34 cellular contexts compared by ENCODE assay signal in genomic region chr3:184169896-184170875, GRCh38. TPM values are rescaled to one million over a fixed set of nuclear protein-coding genes. Genes with fewer than 3 reads are reported as not detected.
DNase-seq lines count a peak whose midpoint lies in the region; FAIRE-seq and TF ChIP-seq lines count a peak whose summit lies in the region.
"Had no signal": no experiment of that assay in that cellular context is flagged by ENCODE, and none has a peak within 500 bp of the region (broad histone marks: within the 10 kb centered on the region; RNA-seq: fewer than 3 reads in every experiment).

No MANE protein-coding gene starts in this region.

- no peak overlapping the region for H4K5ac ChIP-seq in H1 (ENCODE audit: insufficient read length, low read depth, low read length)

- H4K91ac ChIP-seq in H1 (replicated peaks; ENCODE audit: insufficient read length, low read length): no peak overlapping the region

- H3K23ac ChIP-seq in H1 (ENCODE audit: insufficient read length): no peak overlapping the region

- H3K79me2 ChIP-seq in H1 (ENCODE audit: control insufficient read depth in 1 of 2, insufficient read depth in 2 of 2, low read length in 2 of 2): peaks cover 0 to 4% of the 10 kb centered on the region in 2 experiments; a peak in 2 of 4 replicates

- no peak overlapping the region for H3K14ac ChIP-seq in H1 (ENCODE audit: insufficient read length)

- no peak overlapping the region for H2AFZ ChIP-seq in H1 (ENCODE audit: low read length)
- H2AFZ ChIP-seq: PC-9 had no signal

- DNase-seq in H1 (ENCODE audit: low read depth in 1 of 2, low spot score in 2 of 2) (no peak), sigmoid colon (no peak), GM19238 (ENCODE audit: insufficient read length, low spot score) (no peak), foreskin melanocyte (no peak), NCI-H1105 treated with DMSO at 0.1 percent for 48 hours (lab: John Stamatoyannopoulos, UW) (no peak)
- DNase-seq: activated CD4-positive, alpha-beta memory T cell treated with anti-CD3 and anti-CD28 coated beads for 36 hours; activated CD4-positive, CD25-positive, alpha-beta regulatory T cell treated with anti-CD3 and anti-CD28 coated beads, Interleukin-2, amount 50 U/mL, for 72 hours; activated CD8-positive, alpha-beta memory T cell treated with anti-CD3 and anti-CD28 coated beads, Interleukin-2, amount 50 U/mL, for 4 hours; activated naive CD4-positive, alpha-beta T cell treated with anti-CD3 and anti-CD28 coated beads, Interleukin-2, amount 10 ng/mL, durations not matched to agents 7 days and 5 days; adrenal gland; body of pancreas; CD4-positive, alpha-beta T cell; dermis blood vessel endothelial cell; DMS79 treated with DMSO at 0.1 percent for 48 hours; foreskin fibroblast; GF-D8; kidney; left ventricle myocardium superior; naive B cell; NCI-H1417; NCI-H2029 treated with DMSO at 0.1 percent for 48 hours; NCI-H524; PC-9; SHP77; stimulated activated CD8-positive, alpha-beta memory T cell treated with anti-CD3 and anti-CD28 coated beads, Interleukin-4, amount 100 ng/mL, for 48 hours had no signal

- CTCF ChIA-PET in H1 (lab: Charles Lee; ENCODE audit: partially characterized antibody): interaction anchor here (0.6 to 2.2 kb wide), 8 partner anchors 10 to 274 kb away, joined by 3 to 7 read pairs (median 3); no protein-coding TSS in a partner anchor

- H3K36me3 ChIP-seq in HUES6 (ENCODE audit: control insufficient read depth, insufficient read depth, low read length) (peaks cover 72% of the 10 kb centered on the region), H1 (ENCODE audit: control insufficient read depth in 2 of 4, insufficient read depth in 4 of 4, low read length in 3 of 4) (peaks cover 5 to 52% (median 26%) of the 10 kb centered on the region in 4 experiments), sigmoid colon (peaks cover 35 to 75% (median 53%) of the 10 kb centered on the region in 4 donors)

- intact Hi-C loops in sigmoid colon (cut with DNase I): no loop called here

- no peak for TF ChIP-seq RAD21 in H1 (IDR thresholded peaks at IDR 0.05 in 1 of 2, conservative IDR thresholded peaks at IDR 0.05 in 1 of 2; ENCODE audit: low read depth in 2 of 2, low read length in 2 of 2)

- peaks cover 0 to 8% of the 10 kb centered on the region in 2 experiments for H4K20me1 ChIP-seq in H1 (replicated peaks in 1 of 2; ENCODE audit: control insufficient read depth in 1 of 2, insufficient read depth in 2 of 2, low read length in 2 of 2)

- H3K4ac ChIP-seq in H1 (replicated peaks; ENCODE audit: insufficient read length, low read depth, low read length): no peak overlapping the region

- H3K4me1 ChIP-seq in HUES6 (ENCODE audit: control insufficient read depth, insufficient read depth, low read length) (peaks cover 7% of the 10 kb centered on the region; the same call in 1 of the 2 replicates), H1 (replicated peaks in 1 of 4; ENCODE audit: control insufficient read depth in 3 of 4, insufficient read depth in 4 of 4, low read length in 3 of 4) (no peaks in the 10 kb centered on the region), sigmoid colon (peaks cover 0 to 31% (median 25%) of the 10 kb centered on the region in 4 donors)

- TF ChIP-seq POLR2A in H1 (IDR thresholded peaks at IDR 0.05; ENCODE audit: control extremely low read depth in 1 of 2, low read depth in 2 of 2, low read length in 2 of 2): no peak
- no peak for TF ChIP-seq POLR2A in sigmoid colon (IDR thresholded peaks at IDR 0.05)

- H2BK12ac ChIP-seq in H1 (ENCODE audit: low read depth, low read length): no peak overlapping the region

- H2BK20ac ChIP-seq in H1 (ENCODE audit: low read length): no peak overlapping the region

- 89% methylated on average over 27 of the region's 66 CpGs; no CpG with 5 or more reads in 1 of the 2 experiments for WGBS in H1 (ENCODE audit: extremely low coverage in 1 of 2, insufficient coverage in 1 of 2, insufficient read length in 1 of 2, insufficient replicate concordance in 2 of 2, low coverage in 1 of 2, low lambda C conversion rate in 2 of 2, missing lambda C conversion rate in 1 of 2), 2 experiments
- WGBS in sigmoid colon, 2 donors: 95 to 96% methylated on average over 66 of the region's 66 CpGs

- POLR2A ChIA-PET in H1 (lab: Charles Lee; ENCODE audit: partially characterized antibody): interaction anchor here (0.6 to 5.3 kb wide), 4 partner anchors 13 to 160 kb away, joined by 3 to 26 read pairs (median 4); partner anchors contain the start of gene DVL3

- no peak overlapping the region for H3K4me2 ChIP-seq in H1 (ENCODE audit: insufficient read depth in 1 of 2, low read depth in 2 of 2, low read length in 2 of 2)
- H3K4me2 ChIP-seq: PC-9 had no signal

- H3K79me1 ChIP-seq in H1 (ENCODE audit: low read depth, low read length): no peaks in the 10 kb centered on the region

- H4K8ac ChIP-seq in H1 (ENCODE audit: extremely low read depth, insufficient read depth, low read length): peak overlapping the region; percentile 15

- no peak overlapping the region for H3K4me3 ChIP-seq in HUES6 (ENCODE audit: low read depth, low read length)
- no peak overlapping the region for H3K4me3 ChIP-seq in H1 (ENCODE audit: extremely low read depth in 1 of 4, insufficient read depth in 2 of 4, low read depth in 3 of 4, low read length in 4 of 4)
- H3K4me3 ChIP-seq in sigmoid colon: no peak overlapping the region
- H3K4me3 ChIP-seq: adrenal gland, body of pancreas, heart left ventricle, PC-9, right atrium auricular region, thoracic aorta, vagina had no signal

- H3K27ac ChIP-seq in HUES6 (ENCODE audit: low read depth, low read length) (0 out of 2 replicates have a peak overlapping the region, but pooled peaks have one; percentile 22), H1 (ENCODE audit: low read depth, low read length) (no peak overlapping the region), sigmoid colon (peak overlapping the region; percentile 14 to 71 (median 52))
- H3K27ac ChIP-seq: adrenal gland, body of pancreas, PC-9, right atrium auricular region, thoracic aorta, vagina had no signal

- H3K27me3 ChIP-seq in HUES6 (ENCODE audit: control insufficient read depth, insufficient read depth, low read length) (no peaks in the 10 kb centered on the region), H1 (replicated peaks in 1 of 4; ENCODE audit: control insufficient read depth in 3 of 4, extremely low read depth in 1 of 4, insufficient read depth in 3 of 4, low read length in 3 of 4) (no peaks in the 10 kb centered on the region), sigmoid colon (no peaks in the 10 kb centered on the region)
- H3K27me3 ChIP-seq: adrenal gland, body of pancreas, heart left ventricle, right atrium auricular region, vagina had no signal

- no peak for FAIRE-seq in H1 (lab: Jason Lieb, UNC)
- FAIRE-seq: kidney had no signal

- H3K9ac ChIP-seq in HUES6 (ENCODE audit: low read length): no peak overlapping the region
- H3K9ac ChIP-seq in H1 (replicated peaks in 1 of 4; ENCODE audit: extremely low read depth in 1 of 4, low read depth in 3 of 4, low read length in 3 of 4): no peak overlapping the region

- H2BK120ac ChIP-seq in H1 (replicated peaks; ENCODE audit: low read depth, low read length): no peak overlapping the region

- TF ChIP-seq EP300 in H1 (IDR thresholded peaks at IDR 0.05; ENCODE audit: borderline replicate concordance in 1 of 2, low read depth in 2 of 2, low read length in 2 of 2): no peak
- no peak for TF ChIP-seq EP300 in sigmoid colon (IDR thresholded peaks at IDR 0.05)

- H2BK15ac ChIP-seq in H1 (ENCODE audit: low read length): no peak overlapping the region

- H3K56ac ChIP-seq in H1 (replicated peaks; ENCODE audit: insufficient read length, low read depth, low read length): no peak overlapping the region

- no peak overlapping the region for H2AK5ac ChIP-seq in H1 (ENCODE audit: low read depth, low read length)

- no peak overlapping the region for H2BK5ac ChIP-seq in H1 (ENCODE audit: low read depth, low read length)

- no peak overlapping the region for H3K18ac ChIP-seq in H1 (ENCODE audit: extremely low read depth, low read length)

- TF ChIP-seq CTCF in H1 (IDR thresholded peaks at IDR 0.05; ENCODE audit: control extremely low read depth in 1 of 3, insufficient read depth in 1 of 3, low read depth in 1 of 3, low read length in 3 of 3) (no peak), sigmoid colon (IDR thresholded peaks at IDR 0.05) (no peak)

- peaks cover 2% of the 10 kb centered on the region; the same call in 1 of the 2 replicates for H3K23me2 ChIP-seq in H1 (ENCODE audit: low read depth, low read length)

- no peaks in the 10 kb centered on the region for H3K9me3 ChIP-seq in HUES6 (ENCODE audit: control insufficient read depth, insufficient read depth, low read depth, low read length)
- no peaks in the 10 kb centered on the region for H3K9me3 ChIP-seq in H1 (ENCODE audit: insufficient read depth in 2 of 2, low read depth in 1 of 2, low read length in 1 of 2)
- H3K9me3 ChIP-seq in sigmoid colon: no peaks in the 10 kb centered on the region
- H3K9me3 ChIP-seq: adrenal gland, body of pancreas, heart left ventricle, right atrium auricular region, thoracic aorta, vagina had no signal

RNA-seq across cellular contexts. Expression of gene AP2M1, which starts 4.5 kb away (rescaled TPM):
- total RNA-seq in H1 (2021; fragmentation: NEBNext Ultra II Directional; extraction: Animal tissue kit (Norgen Biotek cat#: 25700)): 391 and 403 TPM in 2 replicates
- polyA plus RNA-seq in H1 (2011; rRNA removed) (454 and 540 TPM in 2 replicates), sigmoid colon (100 to 1,000 TPM; 226 to 240 (median 237) TPM)
- polyA plus RNA-seq in H1 (2011; cell fraction: cytosol; rRNA removed): 456 TPM
- polyA plus RNA-seq in H1 (2011; cell fraction: nucleus; rRNA removed): 429 TPM
- 530 to 583 TPM (median 543 TPM) in 4 replicates for polyA plus RNA-seq in H1 (2012, experiment 1 of 2)
- 718 TPM for polyA plus RNA-seq in H1 (2012, experiment 2 of 2)
- polyA plus RNA-seq in H1 (2013, experiment 1 of 2): 212 TPM
- 214 TPM for polyA plus RNA-seq in H1 (2013, experiment 2 of 2)
- polyA minus RNA-seq in H1 (2011; rRNA and poly(A)+ RNA removed): 550 and 559 TPM in 2 replicates
- polyA minus RNA-seq in H1 (2011; cell fraction: cytosol; rRNA and poly(A)+ RNA removed): 149 TPM
- 181 TPM for polyA minus RNA-seq in H1 (2011; cell fraction: nucleus; rRNA and poly(A)+ RNA removed)
- total RNA-seq in sigmoid colon: 100 to 1,000 TPM; 203 to 239 (median 225) TPM

RNA-seq across cellular contexts. Expression of gene DVL3, which starts 15.0 kb away (rescaled TPM):
- total RNA-seq in H1 (2021; fragmentation: NEBNext Ultra II Directional; extraction: Animal tissue kit (Norgen Biotek cat#: 25700)): 64.9 and 66.6 TPM in 2 replicates
- 38.5 and 51.2 TPM in 2 replicates for polyA plus RNA-seq in H1 (2011; rRNA removed)
- 36.1 TPM for polyA plus RNA-seq in H1 (2011; cell fraction: cytosol; rRNA removed)
- polyA plus RNA-seq in H1 (2011; cell fraction: nucleus; rRNA removed): 111 TPM
- polyA plus RNA-seq in H1 (2012, experiment 1 of 2): 38.0 to 54.6 TPM (median 48.8 TPM) in 4 replicates
- polyA plus RNA-seq in H1 (2012, experiment 2 of 2): 29.5 TPM
- 35.3 TPM for polyA plus RNA-seq in H1 (2013, experiment 1 of 2)
- polyA plus RNA-seq in H1 (2013, experiment 2 of 2): 35.6 TPM
- 35.1 and 42.2 TPM in 2 replicates for polyA minus RNA-seq in H1 (2011; rRNA and poly(A)+ RNA removed)
- 29.9 TPM for polyA minus RNA-seq in H1 (2011; cell fraction: cytosol; rRNA and poly(A)+ RNA removed)
- 32.1 TPM for polyA minus RNA-seq in H1 (2011; cell fraction: nucleus; rRNA and poly(A)+ RNA removed)
- 10 to 100 TPM; 38.5 to 71.2 (median 53.9) TPM for total RNA-seq in sigmoid colon
- polyA plus RNA-seq in sigmoid colon: 10 to 100 TPM; 15.0 to 40.8 (median 26.4) TPM

RNA-seq across cellular contexts. Expression of gene ABCF3, which starts 15.8 kb away (rescaled TPM):
- total RNA-seq in H1 (2021; fragmentation: NEBNext Ultra II Directional; extraction: Animal tissue kit (Norgen Biotek cat#: 25700)): 50.9 and 51.6 TPM in 2 replicates
- polyA plus RNA-seq in H1 (2011; rRNA removed): 57.8 and 76.6 TPM in 2 replicates
- 55.1 TPM for polyA plus RNA-seq in H1 (2011; cell fraction: cytosol; rRNA removed)
- 203 TPM for polyA plus RNA-seq in H1 (2011; cell fraction: nucleus; rRNA removed)
- polyA plus RNA-seq in H1 (2012, experiment 1 of 2): 40.9 to 54.7 TPM (median 52.0 TPM) in 4 replicates
- 34.1 TPM for polyA plus RNA-seq in H1 (2012, experiment 2 of 2)
- 28.7 TPM for polyA plus RNA-seq in H1 (2013, experiment 1 of 2)
- 24.2 TPM for polyA plus RNA-seq in H1 (2013, experiment 2 of 2)
- polyA minus RNA-seq in H1 (2011; rRNA and poly(A)+ RNA removed): 60.0 and 74.3 TPM in 2 replicates
- 37.5 TPM for polyA minus RNA-seq in H1 (2011; cell fraction: cytosol; rRNA and poly(A)+ RNA removed)
- 60.7 TPM for polyA minus RNA-seq in H1 (2011; cell fraction: nucleus; rRNA and poly(A)+ RNA removed)
- total RNA-seq in sigmoid colon: 10 to 100 TPM; 32.4 to 51.3 (median 39.2) TPM
- 10 to 100 TPM; 36.5 to 48.9 (median 45.6) TPM for polyA plus RNA-seq in sigmoid colon

RNA-seq across cellular contexts. Expression of gene EIF2B5, which starts 35.0 kb away (rescaled TPM):
- total RNA-seq in H1 (2021; fragmentation: NEBNext Ultra II Directional; extraction: Animal tissue kit (Norgen Biotek cat#: 25700)): 40.0 and 42.5 TPM in 2 replicates
- polyA plus RNA-seq in H1 (2011; rRNA removed) (32.1 and 33.1 TPM in 2 replicates), sigmoid colon (10 to 100 TPM; 31.8 to 48.1 (median 35.4) TPM)
- polyA plus RNA-seq in H1 (2011; cell fraction: cytosol; rRNA removed): 44.9 TPM
- 63.9 TPM for polyA plus RNA-seq in H1 (2011; cell fraction: nucleus; rRNA removed)
- 36.5 to 43.9 TPM (median 37.4 TPM) in 4 replicates for polyA plus RNA-seq in H1 (2012, experiment 1 of 2)
- polyA plus RNA-seq in H1 (2012, experiment 2 of 2): 33.2 TPM
- polyA plus RNA-seq in H1 (2013, experiment 1 of 2): 29.6 TPM
- 30.7 TPM for polyA plus RNA-seq in H1 (2013, experiment 2 of 2)
- polyA minus RNA-seq in H1 (2011; rRNA and poly(A)+ RNA removed): 46.4 and 51.6 TPM in 2 replicates
- polyA minus RNA-seq in H1 (2011; cell fraction: cytosol; rRNA and poly(A)+ RNA removed): 21.0 TPM
- 39.8 TPM for polyA minus RNA-seq in H1 (2011; cell fraction: nucleus; rRNA and poly(A)+ RNA removed)
- total RNA-seq in sigmoid colon: 10 to 100 TPM; 26.0 to 43.5 (median 31.3) TPM

RNA-seq across cellular contexts. Expression of gene VWA5B2, which starts 59.2 kb away (rescaled TPM):
- total RNA-seq in H1 (2021; fragmentation: NEBNext Ultra II Directional; extraction: Animal tissue kit (Norgen Biotek cat#: 25700)): 0.50 and 0.56 TPM in 2 replicates
- polyA plus RNA-seq in H1 (2011; rRNA removed) (0.53 and 0.88 TPM in 2 replicates), sigmoid colon (1 to 10 TPM in 1 of 3 donors, under 1 TPM in 2; 0.23 to 1.0 (median 0.60) TPM)
- 0.37 TPM for polyA plus RNA-seq in H1 (2011; cell fraction: cytosol; rRNA removed)
- 3.0 TPM for polyA plus RNA-seq in H1 (2011; cell fraction: nucleus; rRNA removed)
- polyA plus RNA-seq in H1 (2012, experiment 1 of 2): 0.29 to 0.72 TPM (median 0.41 TPM) in 4 replicates
- polyA plus RNA-seq in H1 (2012, experiment 2 of 2): 0.70 TPM
- 0.28 TPM for polyA plus RNA-seq in H1 (2013, experiment 1 of 2)
- polyA plus RNA-seq in H1 (2013, experiment 2 of 2): 0.17 TPM
- 0.41 and 0.44 TPM in 2 replicates for polyA minus RNA-seq in H1 (2011; rRNA and poly(A)+ RNA removed)
- polyA minus RNA-seq in H1 (2011; cell fraction: cytosol; rRNA and poly(A)+ RNA removed): 0.37 TPM
- polyA minus RNA-seq in H1 (2011; cell fraction: nucleus; rRNA and poly(A)+ RNA removed): 1.5 TPM
- total RNA-seq in sigmoid colon: under 1 TPM in 2 of 4 donors, not detected in 2; 0.36 to 0.83 TPM
- total RNA-seq: activated CD4-positive, alpha-beta memory T cell treated with anti-CD3 and anti-CD28 coated beads for 36 hours; activated T-helper 1 cell treated with anti-CD3 and anti-CD28 coated beads, Interleukin-12 subunit alpha, Interleukin-12 subunit beta, Interleukin-2, Interleukin-4 antibody, amounts not matched to agents 30 ng/mL and 10 ng/mL and 1 ng/mL, durations not matched to agents 14 hours and 24 hours and 36 hours; CD4-positive, alpha-beta T cell; esophagus mucosa; H4; heart left ventricle; left ventricle myocardium superior; right atrium auricular region; T-helper 2 cell treated with Interferon-gamma antibody and Interleukin-4, amounts not matched to agents 100 ng/mL and 5 ng/mL, for 36 hours; thoracic aorta had no signal
